ENCODE assay signal across 11 cellular contexts in the genomic region with DNA sequence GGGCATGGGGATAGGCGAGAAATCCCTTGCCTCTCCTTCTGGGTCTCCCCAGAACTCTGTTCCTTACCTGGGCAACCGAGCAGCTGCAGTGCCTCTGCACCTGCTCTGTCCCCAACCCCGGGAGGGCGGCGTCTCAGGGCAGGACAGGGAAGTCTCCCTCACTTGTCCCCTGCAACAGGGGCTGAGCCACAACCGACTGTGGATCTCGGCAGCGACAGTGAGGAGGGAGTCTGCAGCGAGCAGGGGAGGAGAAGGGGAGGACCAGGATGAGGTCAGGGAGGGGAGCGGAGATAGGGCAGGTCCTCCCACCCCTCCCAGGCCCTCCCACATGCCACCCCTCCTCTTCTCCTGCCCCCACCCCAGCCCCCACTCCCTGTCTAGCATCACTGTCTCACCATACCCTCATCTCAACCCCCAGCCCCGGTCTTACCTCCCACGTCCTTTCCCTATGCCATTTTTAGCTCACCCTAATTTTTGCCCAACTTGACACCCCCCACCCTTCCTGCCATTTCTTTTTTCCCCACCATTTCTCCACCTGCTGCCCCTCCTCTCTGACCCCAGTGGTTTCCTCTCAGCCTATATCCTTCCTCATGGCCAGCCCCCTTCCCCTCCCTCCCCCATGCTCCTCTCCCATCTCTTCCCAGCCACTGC. TPM values are rescaled to one million over a fixed set of nuclear protein-coding genes. Genes with fewer than 3 reads are reported as not detected.
DNase-seq lines count a peak whose midpoint lies in the region; ATAC-seq and TF ChIP-seq lines count a peak whose summit lies in the region.
"Had no signal": no experiment of that assay in that cellular context is flagged by ENCODE, and none has a peak within 500 bp of the region (broad histone marks: within the 10 kb centered on the region; RNA-seq: fewer than 3 reads in every experiment).

Gene TNXB, minus strand, starts transcription at position 225 of the 651 bp plus-strand sequence. CDS start 11,140 bp downstream, outside the sequence.

- peak within 1 kb of the TSS; percentile 61 for H3K4me3 ChIP-seq in lower lobe of right lung

- intact Hi-C loops in lower lobe of right lung (cut with DNase I): no loop called here

- peak; percentile 7 to 37 for ATAC-seq in lower lobe of right lung
- no peak for ATAC-seq in HG03378 (IDR thresholded peaks at IDR 0.05; ENCODE audit: unreplicated experiment)

- no peaks in the 10 kb centered on the region for H3K36me3 ChIP-seq in lower lobe of right lung

- H3K27ac ChIP-seq in caudate nucleus (ENCODE audit: low read depth, low read length) (peak within 1 kb of the TSS; percentile 18), lower lobe of right lung (peak within 1 kb of the TSS; percentile 85), temporal lobe (ENCODE audit: low read depth, low read length) (no peak within 1 kb of the TSS)
- H3K27ac ChIP-seq: 22Rv1, KMS-11, VCaP had no signal

- DNase-seq in DMS53 (lab: John Stamatoyannopoulos, UW) (peak; percentile 45), DMS53 treated with DMSO at 0.1 percent for 48 hours (lab: John Stamatoyannopoulos, UW; ENCODE audit: unreplicated experiment) (no peak), caudate nucleus (lab: John Stamatoyannopoulos, UW) (peak in 4 of 61 donors; percentile 23 to 45 (median 36)), lower lobe of right lung (no peak), COLO829 (ENCODE audit: low spot score) (no peak)
- no peak for DNase-seq in activated CD4-positive, alpha-beta T cell treated with anti-CD3 and anti-CD28 coated beads for 4 hours

- no peak for TF ChIP-seq CTCF in lower lobe of right lung (IDR thresholded peaks at IDR 0.05)

- H3K9me3 ChIP-seq in lower lobe of right lung: no peaks in the 10 kb centered on the region

- H3K4me1 ChIP-seq in lower lobe of right lung: peaks cover 71% of the 10 kb centered on the region

- H3K27me3 ChIP-seq in lower lobe of right lung (ENCODE audit: low read depth): no peaks in the 10 kb centered on the region

RNA-seq across cellular contexts. Expression of gene TNXB, which starts in this region (rescaled TPM):
- total RNA-seq in lower lobe of right lung (120 TPM), temporal lobe (10.1 TPM)

Comparison
In these comparisons a context has a peak if more than half of its experiments do, and no peak if none do; other contexts are left out.
1. RNA of gene TNXB (total RNA-seq): 120 TPM in lower lobe of right lung (single experiment); 10.1 TPM in temporal lobe (single experiment); every median in the first group is over 10 times any median in the second.